Comparison of ENCODE assay signal across 29 cellular contexts in the genomic region with DNA sequence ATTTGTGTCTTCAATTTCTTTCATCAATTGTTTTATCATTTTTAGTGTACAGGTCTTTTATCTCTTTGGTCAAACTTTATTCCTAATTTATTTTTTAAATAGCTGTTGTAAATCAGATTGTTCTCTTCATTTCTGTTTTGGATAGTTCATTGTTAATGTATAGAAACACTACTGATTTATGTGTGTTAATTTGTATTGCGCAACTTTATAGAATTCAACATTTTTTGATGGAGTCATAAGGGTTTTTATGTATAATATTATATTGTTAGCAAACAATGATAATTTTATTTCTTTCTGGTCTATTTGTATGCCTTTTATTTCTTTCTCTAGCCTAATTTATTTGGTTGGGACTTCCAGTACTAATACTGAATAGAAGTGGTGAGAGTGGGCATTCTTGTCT.
"Had no signal": no experiment of that assay in that cellular context is flagged by ENCODE, and none has a peak within 500 bp of the region (broad histone marks: within the 10 kb centered on the region; RNA-seq: fewer than 3 reads in every experiment).

No MANE protein-coding gene starts in this region.

- H3K27ac ChIP-seq: adrenal gland, body of pancreas, esophagus muscularis mucosa, foreskin keratinocyte, gastroesophageal sphincter had no signal

- H3K4me1 ChIP-seq: adrenal gland, body of pancreas, esophagus muscularis mucosa, foreskin keratinocyte, gastroesophageal sphincter had no signal

- H3K9me3 ChIP-seq: adrenal gland, body of pancreas had no signal

- H3K36me3 ChIP-seq: adrenal gland had no signal

- DNase-seq: activated CD4-positive, alpha-beta memory T cell treated with anti-CD3 and anti-CD28 coated beads for 36 hours; activated CD4-positive, alpha-beta T cell treated with anti-CD3 and anti-CD28 coated beads for 36 hours; activated CD4-positive, alpha-beta T cell treated with anti-CD3 and anti-CD28 coated beads, Interleukin-2, amount 10 ng/mL, durations not matched to agents 24 days and 14 days; activated CD4-positive, CD25-positive, alpha-beta regulatory T cell; activated CD4-positive, CD25-positive, alpha-beta regulatory T cell treated with anti-CD3 and anti-CD28 coated beads, Interleukin-2, amount 50 U/mL, for 72 hours; activated CD8-positive, alpha-beta memory T cell treated with anti-CD3 and anti-CD28 coated beads, Interleukin-2, amount 10 ng/mL, durations not matched to agents 7 days and 5 days; activated CD8-positive, alpha-beta memory T cell treated with anti-CD3 and anti-CD28 coated beads, Interleukin-2, amount 50 U/mL, for 4 hours; activated CD8-positive, alpha-beta T cell treated with anti-CD3 and anti-CD28 coated beads, Interleukin-2, amount 10 ng/mL, durations not matched to agents 7 days and 5 days; activated effector memory CD4-positive, alpha-beta T cell treated with anti-CD3 and anti-CD28 coated beads, Interleukin-2, amount 50 U/mL, for 16 hours; activated naive CD4-positive, alpha-beta T cell treated with anti-CD3 and anti-CD28 coated beads for 36 hours; activated naive CD8-positive, alpha-beta T cell treated with anti-CD3 and anti-CD28 coated beads for 36 hours; activated naive CD8-positive, alpha-beta T cell treated with anti-CD3 and anti-CD28 coated beads, Interleukin-2, amount 50 U/mL, for 24 hours; activated T-cell treated with anti-CD3 and anti-CD28 coated beads, Interleukin-2, amount 50 U/mL, for 1 hour; activated T-cell treated with anti-CD3 and anti-CD28 coated beads, Interleukin-2, amount 50 U/mL, for 48 hours; adrenal gland; amygdala; aorta; body of pancreas; caudate nucleus; cortex of kidney; dermis blood vessel endothelial cell; effector CD4-positive, alpha-beta T cell; effector memory CD8-positive, alpha-beta T cell; erythroblast; foreskin keratinocyte; T-helper 17 cell; T1000 had no signal

- H3K27me3 ChIP-seq: adrenal gland, body of pancreas, esophagus muscularis mucosa, foreskin keratinocyte, gastroesophageal sphincter had no signal

- H3K4me3 ChIP-seq: adrenal gland, body of pancreas, esophagus muscularis mucosa, gastroesophageal sphincter had no signal

- ATAC-seq: activated CD4-positive, alpha-beta T cell treated with anti-CD3 and anti-CD28 coated beads for 36 hours; activated CD8-positive, alpha-beta memory T cell treated with anti-CD3 and anti-CD28 coated beads, Interleukin-2, amount 10 ng/mL, durations not matched to agents 7 days and 5 days; activated CD8-positive, alpha-beta T cell treated with anti-CD3 and anti-CD28 coated beads, Interleukin-2, amount 10 ng/mL, durations not matched to agents 7 days and 5 days; activated naive CD8-positive, alpha-beta T cell treated with anti-CD3 and anti-CD28 coated beads, Interleukin-2, amount 50 U/mL, for 24 hours; body of pancreas; effector memory CD8-positive, alpha-beta T cell; foreskin keratinocyte; gastroesophageal sphincter; T-helper 17 cell had no signal
